Comparison of ENCODE assay signal across 1 cellular context in the genomic region with DNA sequence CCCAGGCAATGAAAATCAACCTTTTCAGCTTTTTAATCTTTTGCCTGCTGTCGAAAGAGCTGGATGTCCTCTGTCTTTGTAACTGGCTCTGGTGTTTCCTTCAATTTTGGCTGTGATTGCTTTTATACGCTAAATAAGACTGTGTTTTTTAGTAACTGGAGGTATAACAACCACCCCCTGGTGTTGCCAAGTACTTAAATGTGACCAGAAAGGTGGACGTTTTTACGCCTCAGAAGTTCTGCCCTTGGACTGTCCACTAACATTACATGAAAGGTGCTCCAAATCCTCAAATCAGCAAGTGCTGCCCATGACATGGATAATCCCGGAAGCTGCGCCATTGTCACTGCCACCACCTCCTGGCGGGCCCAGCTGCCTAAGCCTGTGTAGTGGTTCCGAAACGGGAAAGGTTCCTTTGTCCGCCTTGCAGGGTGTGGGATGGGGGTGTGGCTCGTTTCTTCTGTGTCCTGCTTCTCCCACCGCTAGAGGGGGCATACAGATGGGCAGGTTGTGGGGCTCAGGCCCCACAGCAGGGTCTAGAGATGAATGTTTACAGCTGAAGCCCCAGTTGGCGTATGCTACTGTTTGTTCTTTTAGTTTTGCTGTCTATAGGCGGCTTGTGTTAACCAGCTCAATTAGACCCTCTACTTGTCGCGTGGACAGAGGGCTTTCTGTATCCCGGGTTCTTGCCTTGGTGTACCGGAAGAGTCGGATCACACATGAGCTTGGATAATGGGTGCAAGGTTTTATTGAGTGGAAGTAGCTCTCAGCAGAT.
TF ChIP-seq lines count a peak whose summit lies in the region.

No MANE protein-coding gene starts in this region.

TF ChIP-seq in K562, 482 proteins besides CTCF, POLR2A, EP300 and RAD21 (continued from another document and continues in another):
- TF ChIP-seq CXXC5 (CRISPR knock-in tag; IDR thresholded peaks at IDR 0.05) (peak; percentile 35), HDAC1 (IDR thresholded peaks at IDR 0.05) (peak in 1 of 2 experiments; percentile 69; a peak in 2 of 4 replicates), HSF4 (CRISPR knock-in tag; IDR thresholded peaks at IDR 0.05; ENCODE audit: borderline replicate concordance) (0 out of 2 replicates have a peak, but pooled peaks have one; percentile 66), NR2C2 (CRISPR knock-in tag; IDR thresholded peaks at IDR 0.05) (peak; percentile 54), NR2C2 (tag; IDR thresholded peaks at IDR 0.05) (no peak; the same call in 1 of the 2 replicates), IFI16 (CRISPR knock-in tag; IDR thresholded peaks at IDR 0.05) (peak; percentile 69; the same call in 1 of the 2 replicates), ZNF12 (CRISPR knock-in tag; IDR thresholded peaks at IDR 0.05) (no peak), HDAC8 (tag; IDR thresholded peaks at IDR 0.05) (0 out of 2 replicates have a peak, but pooled peaks have one; percentile 39), CBX1 (IDR thresholded peaks at IDR 0.05; ENCODE audit: low read depth) (no peak; the same call in 1 of the 2 replicates), L3MBTL2 (IDR thresholded peaks at IDR 0.05) (peak; percentile 65; the same call in 1 of the 2 replicates), HDAC6 (IDR thresholded peaks at IDR 0.05; ENCODE audit: low read depth, low read length) (peak; percentile 72; the same call in 1 of the 2 replicates), CTBP1 (IDR thresholded peaks at IDR 0.05; ENCODE audit: borderline replicate concordance) (peak; percentile 93), JUN (IDR thresholded peaks at IDR 0.05; ENCODE audit: borderline replicate concordance, low read depth, low read length) (peak; percentile 22; the same call in 1 of the 2 replicates), JUN (CRISPR knock-in tag; IDR thresholded peaks at IDR 0.05; ENCODE audit: borderline replicate concordance) (no peak), TEAD4 (IDR thresholded peaks at IDR 0.05; ENCODE audit: low read length) (peak; percentile 32; the same call in 1 of the 2 replicates), TEAD4 (CRISPR knock-in tag; IDR thresholded peaks at IDR 0.05; ENCODE audit: borderline replicate concordance) (no peak), NBN (IDR thresholded peaks at IDR 0.05; ENCODE audit: low read depth) (no peak), BHLHE40 (IDR thresholded peaks at IDR 0.05; ENCODE audit: low read length) (peak; percentile 70), ZNF644 (tag; IDR thresholded peaks at IDR 0.05; ENCODE audit: low read depth) (no peak), MAFK (IDR thresholded peaks at IDR 0.05; ENCODE audit: low read length) (peak; percentile 22; the same call in 1 of the 2 replicates), ESRRA (IDR thresholded peaks at IDR 0.05; ENCODE audit: borderline replicate concordance, low read depth) (peak; percentile 34; the same call in 1 of the 2 replicates), SPI1 (IDR thresholded peaks at IDR 0.05; ENCODE audit: borderline replicate concordance, low read depth, low read length) (0 out of 2 replicates have a peak, but pooled peaks have one; percentile 2)
- TF ChIP-seq, protein P1, sequence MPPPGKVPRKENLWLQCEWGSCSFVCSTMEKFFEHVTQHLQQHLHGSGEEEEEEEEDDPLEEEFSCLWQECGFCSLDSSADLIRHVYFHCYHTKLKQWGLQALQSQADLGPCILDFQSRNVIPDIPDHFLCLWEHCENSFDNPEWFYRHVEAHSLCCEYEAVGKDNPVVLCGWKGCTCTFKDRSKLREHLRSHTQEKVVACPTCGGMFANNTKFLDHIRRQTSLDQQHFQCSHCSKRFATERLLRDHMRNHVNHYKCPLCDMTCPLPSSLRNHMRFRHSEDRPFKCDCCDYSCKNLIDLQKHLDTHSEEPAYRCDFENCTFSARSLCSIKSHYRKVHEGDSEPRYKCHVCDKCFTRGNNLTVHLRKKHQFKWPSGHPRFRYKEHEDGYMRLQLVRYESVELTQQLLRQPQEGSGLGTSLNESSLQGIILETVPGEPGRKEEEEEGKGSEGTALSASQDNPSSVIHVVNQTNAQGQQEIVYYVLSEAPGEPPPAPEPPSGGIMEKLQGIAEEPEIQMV (tag; conservative IDR thresholded peaks at IDR 0.05; ENCODE audit: low read depth): peak; percentile 67; the same call in 1 of the 2 replicates
- TF ChIP-seq, protein P2, sequence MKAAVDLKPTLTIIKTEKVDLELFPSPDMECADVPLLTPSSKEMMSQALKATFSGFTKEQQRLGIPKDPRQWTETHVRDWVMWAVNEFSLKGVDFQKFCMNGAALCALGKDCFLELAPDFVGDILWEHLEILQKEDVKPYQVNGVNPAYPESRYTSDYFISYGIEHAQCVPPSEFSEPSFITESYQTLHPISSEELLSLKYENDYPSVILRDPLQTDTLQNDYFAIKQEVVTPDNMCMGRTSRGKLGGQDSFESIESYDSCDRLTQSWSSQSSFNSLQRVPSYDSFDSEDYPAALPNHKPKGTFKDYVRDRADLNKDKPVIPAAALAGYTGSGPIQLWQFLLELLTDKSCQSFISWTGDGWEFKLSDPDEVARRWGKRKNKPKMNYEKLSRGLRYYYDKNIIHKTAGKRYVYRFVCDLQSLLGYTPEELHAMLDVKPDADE (conservative IDR thresholded peaks at IDR 0.05; ENCODE audit: control insufficient read depth, low read depth, low read length): 0 out of 2 replicates have a peak, but pooled peaks have one; percentile 28
- TF ChIP-seq, protein P3, sequence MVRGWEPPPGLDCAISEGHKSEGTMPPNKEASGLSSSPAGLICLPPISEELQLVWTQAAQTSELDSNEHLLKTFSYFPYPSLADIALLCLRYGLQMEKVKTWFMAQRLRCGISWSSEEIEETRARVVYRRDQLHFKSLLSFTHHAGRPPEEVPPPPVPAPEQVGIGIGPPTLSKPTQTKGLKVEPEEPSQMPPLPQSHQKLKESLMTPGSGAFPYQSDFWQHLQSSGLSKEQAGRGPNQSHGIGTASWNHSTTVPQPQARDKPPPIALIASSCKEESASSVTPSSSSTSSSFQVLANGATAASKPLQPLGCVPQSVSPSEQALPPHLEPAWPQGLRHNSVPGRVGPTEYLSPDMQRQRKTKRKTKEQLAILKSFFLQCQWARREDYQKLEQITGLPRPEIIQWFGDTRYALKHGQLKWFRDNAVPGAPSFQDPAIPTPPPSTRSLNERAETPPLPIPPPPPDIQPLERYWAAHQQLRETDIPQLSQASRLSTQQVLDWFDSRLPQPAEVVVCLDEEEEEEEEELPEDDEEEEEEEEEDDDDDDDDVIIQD (CRISPR knock-in tag; IDR thresholded peaks at IDR 0.05): peak; percentile 84; the same call in 1 of the 2 replicates
- TF ChIP-seq, protein P4, sequence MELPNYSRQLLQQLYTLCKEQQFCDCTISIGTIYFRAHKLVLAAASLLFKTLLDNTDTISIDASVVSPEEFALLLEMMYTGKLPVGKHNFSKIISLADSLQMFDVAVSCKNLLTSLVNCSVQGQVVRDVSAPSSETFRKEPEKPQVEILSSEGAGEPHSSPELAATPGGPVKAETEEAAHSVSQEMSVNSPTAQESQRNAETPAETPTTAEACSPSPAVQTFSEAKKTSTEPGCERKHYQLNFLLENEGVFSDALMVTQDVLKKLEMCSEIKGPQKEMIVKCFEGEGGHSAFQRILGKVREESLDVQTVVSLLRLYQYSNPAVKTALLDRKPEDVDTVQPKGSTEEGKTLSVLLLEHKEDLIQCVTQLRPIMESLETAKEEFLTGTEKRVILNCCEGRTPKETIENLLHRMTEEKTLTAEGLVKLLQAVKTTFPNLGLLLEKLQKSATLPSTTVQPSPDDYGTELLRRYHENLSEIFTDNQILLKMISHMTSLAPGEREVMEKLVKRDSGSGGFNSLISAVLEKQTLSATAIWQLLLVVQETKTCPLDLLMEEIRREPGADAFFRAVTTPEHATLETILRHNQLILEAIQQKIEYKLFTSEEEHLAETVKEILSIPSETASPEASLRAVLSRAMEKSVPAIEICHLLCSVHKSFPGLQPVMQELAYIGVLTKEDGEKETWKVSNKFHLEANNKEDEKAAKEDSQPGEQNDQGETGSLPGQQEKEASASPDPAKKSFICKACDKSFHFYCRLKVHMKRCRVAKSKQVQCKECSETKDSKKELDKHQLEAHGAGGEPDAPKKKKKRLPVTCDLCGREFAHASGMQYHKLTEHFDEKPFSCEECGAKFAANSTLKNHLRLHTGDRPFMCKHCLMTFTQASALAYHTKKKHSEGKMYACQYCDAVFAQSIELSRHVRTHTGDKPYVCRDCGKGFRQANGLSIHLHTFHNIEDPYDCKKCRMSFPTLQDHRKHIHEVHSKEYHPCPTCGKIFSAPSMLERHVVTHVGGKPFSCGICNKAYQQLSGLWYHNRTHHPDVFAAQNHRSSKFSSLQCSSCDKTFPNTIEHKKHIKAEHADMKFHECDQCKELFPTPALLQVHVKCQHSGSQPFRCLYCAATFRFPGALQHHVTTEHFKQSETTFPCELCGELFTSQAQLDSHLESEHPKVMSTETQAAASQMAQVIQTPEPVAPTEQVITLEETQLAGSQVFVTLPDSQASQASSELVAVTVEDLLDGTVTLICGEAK (IDR thresholded peaks at IDR 0.05): no peak
- TF ChIP-seq, protein P4 (CRISPR knock-in tag; IDR thresholded peaks at IDR 0.05): peak; percentile 48; the same call in 1 of the 2 replicates
- TF ChIP-seq, protein P5, sequence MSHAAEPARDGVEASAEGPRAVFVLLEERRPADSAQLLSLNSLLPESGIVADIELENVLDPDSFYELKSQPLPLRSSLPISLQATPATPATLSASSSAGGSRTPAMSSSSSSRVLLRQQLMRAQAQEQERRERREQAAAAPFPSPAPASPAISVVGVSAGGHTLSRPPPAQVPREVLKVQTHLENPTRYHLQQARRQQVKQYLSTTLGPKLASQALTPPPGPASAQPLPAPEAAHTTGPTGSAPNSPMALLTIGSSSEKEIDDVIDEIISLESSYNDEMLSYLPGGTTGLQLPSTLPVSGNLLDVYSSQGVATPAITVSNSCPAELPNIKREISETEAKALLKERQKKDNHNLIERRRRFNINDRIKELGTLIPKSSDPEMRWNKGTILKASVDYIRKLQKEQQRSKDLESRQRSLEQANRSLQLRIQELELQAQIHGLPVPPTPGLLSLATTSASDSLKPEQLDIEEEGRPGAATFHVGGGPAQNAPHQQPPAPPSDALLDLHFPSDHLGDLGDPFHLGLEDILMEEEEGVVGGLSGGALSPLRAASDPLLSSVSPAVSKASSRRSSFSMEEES (CRISPR knock-in tag; IDR thresholded peaks at IDR 0.05): no peak
- TF ChIP-seq, protein P6, sequence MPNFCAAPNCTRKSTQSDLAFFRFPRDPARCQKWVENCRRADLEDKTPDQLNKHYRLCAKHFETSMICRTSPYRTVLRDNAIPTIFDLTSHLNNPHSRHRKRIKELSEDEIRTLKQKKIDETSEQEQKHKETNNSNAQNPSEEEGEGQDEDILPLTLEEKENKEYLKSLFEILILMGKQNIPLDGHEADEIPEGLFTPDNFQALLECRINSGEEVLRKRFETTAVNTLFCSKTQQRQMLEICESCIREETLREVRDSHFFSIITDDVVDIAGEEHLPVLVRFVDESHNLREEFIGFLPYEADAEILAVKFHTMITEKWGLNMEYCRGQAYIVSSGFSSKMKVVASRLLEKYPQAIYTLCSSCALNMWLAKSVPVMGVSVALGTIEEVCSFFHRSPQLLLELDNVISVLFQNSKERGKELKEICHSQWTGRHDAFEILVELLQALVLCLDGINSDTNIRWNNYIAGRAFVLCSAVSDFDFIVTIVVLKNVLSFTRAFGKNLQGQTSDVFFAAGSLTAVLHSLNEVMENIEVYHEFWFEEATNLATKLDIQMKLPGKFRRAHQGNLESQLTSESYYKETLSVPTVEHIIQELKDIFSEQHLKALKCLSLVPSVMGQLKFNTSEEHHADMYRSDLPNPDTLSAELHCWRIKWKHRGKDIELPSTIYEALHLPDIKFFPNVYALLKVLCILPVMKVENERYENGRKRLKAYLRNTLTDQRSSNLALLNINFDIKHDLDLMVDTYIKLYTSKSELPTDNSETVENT (CRISPR knock-in tag; IDR thresholded peaks at IDR 0.05): no peak
- TF ChIP-seq, protein P7, sequence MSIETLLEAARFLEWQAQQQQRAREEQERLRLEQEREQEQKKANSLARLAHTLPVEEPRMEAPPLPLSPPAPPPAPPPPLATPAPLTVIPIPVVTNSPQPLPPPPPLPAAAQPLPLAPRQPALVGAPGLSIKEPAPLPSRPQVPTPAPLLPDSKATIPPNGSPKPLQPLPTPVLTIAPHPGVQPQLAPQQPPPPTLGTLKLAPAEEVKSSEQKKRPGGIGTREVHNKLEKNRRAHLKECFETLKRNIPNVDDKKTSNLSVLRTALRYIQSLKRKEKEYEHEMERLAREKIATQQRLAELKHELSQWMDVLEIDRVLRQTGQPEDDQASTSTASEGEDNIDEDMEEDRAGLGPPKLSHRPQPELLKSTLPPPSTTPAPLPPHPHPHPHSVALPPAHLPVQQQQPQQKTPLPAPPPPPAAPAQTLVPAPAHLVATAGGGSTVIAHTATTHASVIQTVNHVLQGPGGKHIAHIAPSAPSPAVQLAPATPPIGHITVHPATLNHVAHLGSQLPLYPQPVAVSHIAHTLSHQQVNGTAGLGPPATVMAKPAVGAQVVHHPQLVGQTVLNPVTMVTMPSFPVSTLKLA (conservative IDR thresholded peaks at IDR 0.05): peak in 1 of 2 experiments; percentile 59; a peak in 3 of 4 replicates
